8 cellular contexts compared by ENCODE assay signal in genomic region chr1:248681651-248682050, GRCh38. TPM values are rescaled to one million over a fixed set of nuclear protein-coding genes. Genes with fewer than 3 reads are reported as not detected.
"Had no signal": no experiment of that assay in that cellular context is flagged by ENCODE, and none has a peak within 500 bp of the region (broad histone marks: within the 10 kb centered on the region; RNA-seq: fewer than 3 reads in every experiment).

No MANE protein-coding gene starts in this region.

- H3K4me3 ChIP-seq: GM23338 had no signal

- DNase-seq: H9, HCEC 1CT, KBM-7 had no signal

- ATAC-seq: GM23338, HepG2 had no signal

RNA-seq across cellular contexts. Expression of gene OR14I1, which starts 20.9 kb away (rescaled TPM):
- total RNA-seq: GM23338, H1, H9, HepG2, HT1080 had no signal
- polyA plus RNA-seq: GM23338, H1, HepG2, IgD-negative memory B cell had no signal

RNA-seq across cellular contexts. Expression of gene OR2T27, which starts 26.3 kb away (rescaled TPM):
- total RNA-seq: GM23338, H1, H9, HepG2, HT1080 had no signal
- polyA plus RNA-seq: GM23338, H1, HepG2, IgD-negative memory B cell had no signal

RNA-seq across cellular contexts. Expression of gene OR2T35, which starts 36.6 kb away (rescaled TPM):
- total RNA-seq: GM23338, H1, H9, HepG2, HT1080 had no signal
- polyA plus RNA-seq: GM23338, H1, HepG2, IgD-negative memory B cell had no signal

RNA-seq across cellular contexts. Expression of gene OR2T11, which starts 46.8 kb away (rescaled TPM):
- total RNA-seq: GM23338, H1, H9, HepG2, HT1080 had no signal
- polyA plus RNA-seq: GM23338, H1, HepG2, IgD-negative memory B cell had no signal
